ENCODE assay signal across 25 cellular contexts in genomic region chr6:143615785-143616184, GRCh38.
DNase-seq lines count a peak whose midpoint lies in the region; ATAC-seq and FAIRE-seq lines count a peak whose summit lies in the region.
"Had no signal": no experiment of that assay in that cellular context is flagged by ENCODE, and none has a peak within 500 bp of the region (broad histone marks: within the 10 kb centered on the region; RNA-seq: fewer than 3 reads in every experiment).

No MANE protein-coding gene starts in this region.

- H3K4me3 Mint-ChIP-seq in activated T-cell treated with anti-CD3 and anti-CD28 coated beads, Interleukin-2, amount 50 U/mL, for 4 hours, result no peak overlapping the region
- H3K4me3 Mint-ChIP-seq: CD8-positive, alpha-beta T cell; HFFc6; neural crest cell; type B pancreatic cell had no signal

- no peaks in the 10 kb centered on the region for H3K36me3 ChIP-seq in small intestine (ENCODE audit: control insufficient read depth in 2 of 2, insufficient read depth in 2 of 2, low read length in 2 of 2)
- H3K36me3 ChIP-seq: gastroesophageal sphincter, right atrium auricular region had no signal

- no peaks in the 10 kb centered on the region for H3K27me3 ChIP-seq in small intestine (ENCODE audit: control insufficient read depth in 2 of 2, insufficient read depth in 2 of 2, low read length in 2 of 2)
- H3K27me3 ChIP-seq: gastroesophageal sphincter, right atrium auricular region had no signal

- intact Hi-C loops in cardiac septum (cut with DNase I), result no loop called here

- 59 to 80% (median 73%) methylated on average over 1 of the region's 1 CpG for WGBS in small intestine, 3 donors

- H3K27me3 Mint-ChIP-seq in activated T-cell treated with anti-CD3 and anti-CD28 coated beads, Interleukin-2, amount 50 U/mL, for 4 hours (ENCODE audit: low read depth), result no peaks in the 10 kb centered on the region
- H3K27me3 Mint-ChIP-seq: type B pancreatic cell had no signal

- no peak overlapping the region for H3K4me3 ChIP-seq in small intestine (ENCODE audit: low read depth in 1 of 2, low read length in 2 of 2)
- H3K4me3 ChIP-seq: gastroesophageal sphincter, right atrium auricular region, SK-N-MC had no signal

- no peak for FAIRE-seq in small intestine (lab: Jason Lieb, UNC)
- FAIRE-seq: A204.1, GM12891 had no signal

- peaks cover 3% of the 10 kb centered on the region for H3K36me3 Mint-ChIP-seq in activated T-cell treated with anti-CD3 and anti-CD28 coated beads, Interleukin-2, amount 50 U/mL, for 4 hours (ENCODE audit: insufficient read depth)
- H3K36me3 Mint-ChIP-seq: CD8-positive, alpha-beta T cell; type B pancreatic cell had no signal

- H3K4me1 Mint-ChIP-seq in activated T-cell treated with anti-CD3 and anti-CD28 coated beads, Interleukin-2, amount 50 U/mL, for 4 hours (ENCODE audit: low read depth), result peaks cover 39% of the 10 kb centered on the region

- ATAC-seq in activated T-cell treated with anti-CD3 and anti-CD28 coated beads, Interleukin-2, amount 50 U/mL, for 4 hours, result peak; percentile 74 to 76
- ATAC-seq in GM19351 (IDR thresholded peaks at IDR 0.05; ENCODE audit: unreplicated experiment), result peak; percentile 63
- peak; percentile 56 for ATAC-seq in HG03175 (IDR thresholded peaks at IDR 0.05; ENCODE audit: unreplicated experiment)
- ATAC-seq: CD8-positive, alpha-beta T cell; gastroesophageal sphincter had no signal

- H3K27ac ChIP-seq in small intestine (ENCODE audit: low read depth in 1 of 2, low read length in 1 of 2), result no peak overlapping the region
- H3K27ac ChIP-seq: gastroesophageal sphincter, right atrium auricular region, SK-N-MC had no signal

- H3K9me3 ChIP-seq in small intestine (ENCODE audit: control insufficient read depth, low read depth), result no peaks in the 10 kb centered on the region
- H3K9me3 ChIP-seq: gastroesophageal sphincter, right atrium auricular region had no signal

- H3K9me3 Mint-ChIP-seq in activated T-cell treated with anti-CD3 and anti-CD28 coated beads, Interleukin-2, amount 50 U/mL, for 4 hours, result no peaks in the 10 kb centered on the region
- H3K9me3 Mint-ChIP-seq: CD8-positive, alpha-beta T cell; HFFc6; type B pancreatic cell had no signal

- H3K4me1 ChIP-seq in small intestine (ENCODE audit: control insufficient read depth in 2 of 2, insufficient read depth in 1 of 2, low read depth in 1 of 2, low read length in 1 of 2), result no peaks in the 10 kb centered on the region
- H3K4me1 ChIP-seq: right atrium auricular region had no signal

- DNase-seq in activated T-cell treated with anti-CD3 and anti-CD28 coated beads, Interleukin-2, amount 50 U/mL, for 4 hours, result no peak
- DNase-seq in activated T-cell treated with anti-CD3 and anti-CD28 coated beads for 4 hours, result no peak
- peak; percentile 3 for DNase-seq in small intestine
- no peak for DNase-seq in KG1 (lab: John Stamatoyannopoulos, UW)
- DNase-seq in cerebellar nuclear complex (lab: John Stamatoyannopoulos, UW), result no peak
- DNase-seq in cardiac septum (ENCODE audit: low spot score), result no peak
- DNase-seq: AML-193; CD8-positive, alpha-beta T cell; HFFc6; hypothalamus; mesenchymal stem cell; NCI-H2029 treated with DMSO at 0.1 percent for 48 hours; NCI-H345; NCI-H774; stimulated activated CD4-positive, alpha-beta T cell treated with anti-CD3 and anti-CD28 coated beads, Interleukin-2, amount 100 ng/mL, for 24 hours; substantia nigra had no signal
